ENCODE assay signal across 11 cellular contexts in genomic region chr12:33605776-33606175, GRCh38.
DNase-seq lines count a peak whose midpoint lies in the region; FAIRE-seq and TF ChIP-seq lines count a peak whose summit lies in the region.
"Had no signal": no experiment of that assay in that cellular context is flagged by ENCODE, and none has a peak within 500 bp of the region (broad histone marks: within the 10 kb centered on the region; RNA-seq: fewer than 3 reads in every experiment).

No MANE protein-coding gene starts in this region.

- TF ChIP-seq CTCF in bronchial epithelial cell (IDR thresholded peaks at IDR 0.05; ENCODE audit: insufficient read depth, low read length, severe bottlenecking) (peak; percentile 41), retinal pigment epithelial cell (conservative IDR thresholded peaks at IDR 0.05; ENCODE audit: low read depth, low read length) (peak; percentile 64)

- no peaks in the 10 kb centered on the region for H3K36me3 ChIP-seq in bronchial epithelial cell (ENCODE audit: control insufficient read depth, insufficient read depth, low read length)
- H3K36me3 ChIP-seq in CD4-positive, alpha-beta memory T cell (ENCODE audit: insufficient read depth, low read length), result no peaks in the 10 kb centered on the region

- H3K4me3 ChIP-seq in bronchial epithelial cell (ENCODE audit: low read depth, low read length) (no peak overlapping the region), retinal pigment epithelial cell (ENCODE audit: low read length) (no peak overlapping the region)
- no peak overlapping the region for H3K4me3 ChIP-seq in CD4-positive, alpha-beta memory T cell (ENCODE audit: low read length in 2 of 2)

- no peaks in the 10 kb centered on the region for H3K4me1 ChIP-seq in CD4-positive, alpha-beta memory T cell (ENCODE audit: insufficient read depth, low read length)

- peak; percentile 0 for DNase-seq in NCI-H2107 treated with DMSO at 0.1 percent for 48 hours (lab: John Stamatoyannopoulos, UW; ENCODE audit: unreplicated experiment)
- DNase-seq in NCI-H2107 (lab: John Stamatoyannopoulos, UW), result no peak
- DNase-seq in NCI-H2171 treated with DMSO at 0.1 percent for 48 hours (lab: John Stamatoyannopoulos, UW), result peak; percentile 31
- peak; percentile 47 for DNase-seq in bronchial epithelial cell (ENCODE audit: low read depth)
- no peak for DNase-seq in retinal pigment epithelial cell (ENCODE audit: low read depth)
- DNase-seq in CD4-positive, alpha-beta memory T cell, result no peak
- DNase-seq in activated gamma-delta T cell treated with Interleukin-2 at 50 U/mL for 16 hours, result no peak
- DNase-seq in activated naive CD4-positive, alpha-beta T cell treated with anti-CD3 and anti-CD28 coated beads, Interleukin-2, amount 10 ng/mL, durations not matched to agents 7 days and 5 days, result no peak
- DNase-seq: activated naive CD4-positive, alpha-beta T cell treated with Interleukin-2 at 50 U/mL for 16 hours; Right ventricle myocardium superior had no signal

- intact Hi-C loops in CD4-positive, alpha-beta memory T cell (cut with micrococcal nuclease), result no loop called here

- POLR2A ChIA-PET in CD4-positive, alpha-beta memory T cell (lab: Charles Lee; ENCODE audit: partially characterized antibody), result no interaction called here

- CTCF ChIA-PET in CD4-positive, alpha-beta memory T cell (lab: Charles Lee; ENCODE audit: partially characterized antibody), result no interaction called here
- CTCF ChIA-PET in activated naive CD4-positive, alpha-beta T cell treated with anti-CD3 and anti-CD28 coated beads, Interleukin-2, amount 10 ng/mL, durations not matched to agents 7 days and 5 days (lab: Charles Lee), result interaction anchor here (1.1 kb wide), 1 partner anchor 848 kb away, joined by 3 read pairs; no protein-coding TSS in a partner anchor

- peaks cover 0 to 2% (median 0%) of the 10 kb centered on the region in 8 donors for H3K9me3 Mint-ChIP-seq in CD4-positive, alpha-beta memory T cell
- no peaks in the 10 kb centered on the region for H3K9me3 Mint-ChIP-seq in activated naive CD4-positive, alpha-beta T cell treated with anti-CD3 and anti-CD28 coated beads, Interleukin-2, amount 10 ng/mL, durations not matched to agents 7 days and 5 days

- FAIRE-seq in bronchial epithelial cell (lab: Jason Lieb, UNC), result no peak
- FAIRE-seq: frontal cortex had no signal

- H3K27me3 ChIP-seq in bronchial epithelial cell (ENCODE audit: control insufficient read depth, insufficient read depth, low read length), result no peaks in the 10 kb centered on the region
- H3K27me3 ChIP-seq in CD4-positive, alpha-beta memory T cell (ENCODE audit: insufficient read depth, low read length), result no peaks in the 10 kb centered on the region

- H3K27ac ChIP-seq in CD4-positive, alpha-beta memory T cell (ENCODE audit: low read depth, low read length), result no peak overlapping the region

- no peaks in the 10 kb centered on the region for H3K36me3 Mint-ChIP-seq in CD4-positive, alpha-beta memory T cell
- H3K36me3 Mint-ChIP-seq in activated naive CD4-positive, alpha-beta T cell treated with anti-CD3 and anti-CD28 coated beads, Interleukin-2, amount 10 ng/mL, durations not matched to agents 7 days and 5 days, result no peaks in the 10 kb centered on the region

- H3K4me3 Mint-ChIP-seq in CD4-positive, alpha-beta memory T cell, result no peak overlapping the region
- no peak overlapping the region for H3K4me3 Mint-ChIP-seq in activated naive CD4-positive, alpha-beta T cell treated with anti-CD3 and anti-CD28 coated beads, Interleukin-2, amount 10 ng/mL, durations not matched to agents 7 days and 5 days

- H3K27ac Mint-ChIP-seq in CD4-positive, alpha-beta memory T cell, result no peak overlapping the region
- no peak overlapping the region for H3K27ac Mint-ChIP-seq in activated naive CD4-positive, alpha-beta T cell treated with anti-CD3 and anti-CD28 coated beads, Interleukin-2, amount 10 ng/mL, durations not matched to agents 7 days and 5 days

- no peaks in the 10 kb centered on the region for H3K27me3 Mint-ChIP-seq in CD4-positive, alpha-beta memory T cell
- H3K27me3 Mint-ChIP-seq in activated naive CD4-positive, alpha-beta T cell treated with anti-CD3 and anti-CD28 coated beads, Interleukin-2, amount 10 ng/mL, durations not matched to agents 7 days and 5 days, result no peaks in the 10 kb centered on the region

- H3K4me1 Mint-ChIP-seq in CD4-positive, alpha-beta memory T cell, result no peaks in the 10 kb centered on the region
- no peaks in the 10 kb centered on the region for H3K4me1 Mint-ChIP-seq in activated naive CD4-positive, alpha-beta T cell treated with anti-CD3 and anti-CD28 coated beads, Interleukin-2, amount 10 ng/mL, durations not matched to agents 7 days and 5 days

- no peaks in the 10 kb centered on the region for H3K9me3 ChIP-seq in CD4-positive, alpha-beta memory T cell (ENCODE audit: control insufficient read depth in 1 of 2, low read length in 2 of 2)

Comparison
In these comparisons a context has a peak if more than half of its experiments do, and no peak if none do; other contexts are left out.
1. DNase-seq: peak in NCI-H2107 treated with DMSO at 0.1 percent for 48 hours (single experiment), NCI-H2171 treated with DMSO at 0.1 percent for 48 hours (single experiment) and bronchial epithelial cell (single experiment); none in NCI-H2107 (single experiment), retinal pigment epithelial cell (single experiment), CD4-positive, alpha-beta memory T cell (0 of 5), activated gamma-delta T cell treated with Interleukin-2 at 50 U/mL for 16 hours (single experiment) and activated naive CD4-positive, alpha-beta T cell treated with anti-CD3 and anti-CD28 coated beads, Interleukin-2, amount 10 ng/mL, durations not matched to agents 7 days and 5 days (single experiment).